33 cellular contexts compared by ENCODE assay signal in genomic region chr1:16996845-16997244, GRCh38. TPM values are rescaled to one million over a fixed set of nuclear protein-coding genes. Genes with fewer than 3 reads are reported as not detected.
"Had no signal": no experiment of that assay in that cellular context is flagged by ENCODE, and none has a peak within 500 bp of the region (broad histone marks: within the 10 kb centered on the region; RNA-seq: fewer than 3 reads in every experiment).

No MANE protein-coding gene starts in this region.

- H3K27ac ChIP-seq: adrenal gland, body of pancreas, brain microvascular endothelial cell, breast epithelium, VCaP had no signal

- H3K4me3 ChIP-seq: adrenal gland, body of pancreas, breast epithelium had no signal

- H3K4me1 ChIP-seq: adrenal gland, body of pancreas, breast epithelium had no signal

- H3K9me3 ChIP-seq: adrenal gland, body of pancreas, breast epithelium had no signal

- ATAC-seq: activated CD8-positive, alpha-beta T cell treated with anti-CD3 and anti-CD28 coated beads for 36 hours; activated naive CD4-positive, alpha-beta T cell treated with anti-CD3 and anti-CD28 coated beads, Interleukin-2, amount 50 U/mL, for 72 hours; activated T-cell treated with anti-CD3 and anti-CD28 coated beads, Interleukin-2, amount 50 U/mL, for 4 hours; activated T-cell treated with anti-CD3 and anti-CD28 coated beads, Interleukin-2, amount 50 U/mL, for 72 hours; activated T-helper 17 cell treated with anti-CD3 and anti-CD28 coated beads, Interleukin-2, amount 50 U/mL, for 72 hours; body of pancreas had no signal

- H3K27me3 ChIP-seq: adrenal gland, body of pancreas, brain microvascular endothelial cell, breast epithelium had no signal

- H3K36me3 ChIP-seq: breast epithelium had no signal

- DNase-seq: activated B cell treated with CpG ODN at 0.5 μM for 24 hours; activated CD4-positive, alpha-beta memory T cell treated with anti-CD3 and anti-CD28 coated beads for 36 hours; activated CD4-positive, alpha-beta T cell treated with anti-CD3 and anti-CD28 coated beads for 4 hours; activated CD4-positive, alpha-beta T cell treated with anti-CD3 and anti-CD28 coated beads, Interleukin-2, amount 10 ng/mL, durations not matched to agents 24 days and 14 days; activated CD4-positive, alpha-beta T cell treated with anti-CD3 and anti-CD28 coated beads, Interleukin-2, amount 50 U/mL, for 1 hour; activated CD4-positive, alpha-beta T cell treated with anti-CD3 and anti-CD28 coated beads, Interleukin-2, amount 50 U/mL, for 4 hours; activated CD4-positive, CD25-positive, alpha-beta regulatory T cell treated with anti-CD3 and anti-CD28 coated beads, Interleukin-2, amount 50 U/mL, for 72 hours; activated CD8-positive, alpha-beta memory T cell treated with anti-CD3 and anti-CD28 coated beads, Interleukin-2, amount 50 U/mL, for 4 hours; activated CD8-positive, alpha-beta T cell treated with anti-CD3 and anti-CD28 coated beads for 36 hours; activated effector memory CD4-positive, alpha-beta T cell treated with anti-CD3 and anti-CD28 coated beads, Interleukin-2, amount 50 U/mL, for 16 hours; activated gamma-delta T cell treated with Interleukin-2 at 50 U/mL for 16 hours; activated naive CD4-positive, alpha-beta T cell; activated naive CD4-positive, alpha-beta T cell treated with anti-CD3 and anti-CD28 coated beads for 36 hours; activated naive CD4-positive, alpha-beta T cell treated with anti-CD3 and anti-CD28 coated beads, Interleukin-2, amount 50 U/mL, for 16 hours; activated naive CD8-positive, alpha-beta T cell treated with anti-CD3 and anti-CD28 coated beads for 36 hours; activated T-cell treated with anti-CD3 and anti-CD28 coated beads for 4 hours; activated T-cell treated with anti-CD3 and anti-CD28 coated beads, Interleukin-2, amount 50 U/mL, for 1 hour; activated T-cell treated with anti-CD3 and anti-CD28 coated beads, Interleukin-2, amount 50 U/mL, for 4 hours; activated T-cell treated with anti-CD3 and anti-CD28 coated beads, Interleukin-2, amount 50 U/mL, for 72 hours; adrenal gland; amniotic stem cell; aorta; body of pancreas; brain microvascular endothelial cell; central memory CD4-positive, alpha-beta T cell; T-helper 2 cell; T-helper 9 cell had no signal

RNA-seq across cellular contexts. Expression of gene MFAP2, which starts 16.4 kb away (rescaled TPM):
- total RNA-seq: activated B cell treated with CpG ODN at 0.5 μM for 24 hours; activated CD4-positive, alpha-beta memory T cell treated with anti-CD3 and anti-CD28 coated beads for 36 hours; activated CD4-positive, alpha-beta T cell treated with anti-CD3 and anti-CD28 coated beads, Interleukin-2, amount 10 ng/mL, durations not matched to agents 24 days and 14 days; activated CD8-positive, alpha-beta memory T cell treated with anti-CD3 and anti-CD28 coated beads for 36 hours; activated CD8-positive, alpha-beta T cell treated with anti-CD3 and anti-CD28 coated beads for 36 hours; activated naive CD4-positive, alpha-beta T cell treated with anti-CD3 and anti-CD28 coated beads for 36 hours; activated naive CD8-positive, alpha-beta T cell treated with anti-CD3 and anti-CD28 coated beads for 36 hours; activated T-helper 1 cell treated with anti-CD3 and anti-CD28 coated beads, Interleukin-12 subunit alpha, Interleukin-12 subunit beta, Interleukin-2, Interleukin-4 antibody, amounts not matched to agents 30 ng/mL and 10 ng/mL and 1 ng/mL, durations not matched to agents 14 hours and 24 hours and 36 hours; activated T-helper 17 cell treated with anti-CD3 and anti-CD28 coated beads, Interleukin-2, amount 50 U/mL, for 72 hours had no signal
